1 cellular context compared by ENCODE assay signal in genomic region chr6:155171109-155171746, GRCh38.
TF ChIP-seq lines count a peak whose summit lies in the region.

No MANE protein-coding gene starts in this region.

TF ChIP-seq in IMR-90, 13 proteins besides CTCF, POLR2A, EP300 and RAD21:
- TF ChIP-seq FOS (IDR thresholded peaks at IDR 0.05; ENCODE audit: low read depth, low read length) (peak; percentile 72), MAFK (IDR thresholded peaks at IDR 0.05; ENCODE audit: low read depth, low read length) (no peak), SMC3 (IDR thresholded peaks at IDR 0.05; ENCODE audit: low read depth, low read length) (no peak), CEBPB (IDR thresholded peaks at IDR 0.05; ENCODE audit: low read depth, low read length) (peak; percentile 56; the same call in 1 of the 2 replicates), RFX5 (IDR thresholded peaks at IDR 0.05; ENCODE audit: low read depth, low read length) (no peak)
TF ChIP-seq in IMR-90: peak in this region for 2.
